ENCODE assay signal across 17 cellular contexts in genomic region chr10:79061441-79062315, GRCh38. TPM values are rescaled to one million over a fixed set of nuclear protein-coding genes. Genes with fewer than 3 reads are reported as not detected.
DNase-seq lines count a peak whose midpoint lies in the region; ATAC-seq and TF ChIP-seq lines count a peak whose summit lies in the region.
"Had no signal": no experiment of that assay in that cellular context is flagged by ENCODE, and none has a peak within 500 bp of the region (broad histone marks: within the 10 kb centered on the region; RNA-seq: fewer than 3 reads in every experiment).

No MANE protein-coding gene starts in this region.

- H3K4me1 Mint-ChIP-seq in T-helper 17 cell (peaks cover 40% of the 10 kb centered on the region), neural crest cell (peaks cover 42% of the 10 kb centered on the region)

- H3K27me3 ChIP-seq in suprapubic skin (no peaks in the 10 kb centered on the region), vagina (no peaks in the 10 kb centered on the region)
- H3K27me3 ChIP-seq: ascending aorta had no signal

- intact Hi-C loops in head of caudate nucleus (cut with DNase I), result loop anchor here (5.0 to 10.0 kb wide), 3 partner anchors 139 to 287 kb away; no protein-coding TSS in a partner anchor
- intact Hi-C loops in vagina (cut with DNase I), result no loop called here

- H3K36me3 Mint-ChIP-seq in T-helper 17 cell (ENCODE audit: low read depth) (peaks cover 5% of the 10 kb centered on the region), neural crest cell (ENCODE audit: low read depth) (no peaks in the 10 kb centered on the region)
- H3K36me3 Mint-ChIP-seq: natural killer cell had no signal

- WGBS in suprapubic skin, result 91% methylated on average over 14 of the region's 14 CpGs

- H3K4me1 ChIP-seq in suprapubic skin, result peaks cover 12% of the 10 kb centered on the region
- H3K4me1 ChIP-seq in vagina, result peaks cover 6% of the 10 kb centered on the region

- H3K36me3 ChIP-seq in suprapubic skin, result no peaks in the 10 kb centered on the region
- H3K36me3 ChIP-seq in vagina, result no peaks in the 10 kb centered on the region
- H3K36me3 ChIP-seq: ascending aorta; BLaER1 treated with 17β-estradiol and CSF1 and Interleukin-3, amounts not matched to agents 10 nM and 100 nM had no signal

- H3K27ac ChIP-seq in suprapubic skin (no peak overlapping the region), vagina (no peak overlapping the region)
- H3K27ac ChIP-seq: ascending aorta; BLaER1 treated with 17β-estradiol and CSF1 and Interleukin-3, amounts not matched to agents 10 nM and 100 nM had no signal

- peaks cover 10% of the 10 kb centered on the region for H3K27me3 Mint-ChIP-seq in T-helper 17 cell
- no peaks in the 10 kb centered on the region for H3K27me3 Mint-ChIP-seq in neural crest cell (ENCODE audit: low read depth)

- TF ChIP-seq CTCF in neural crest cell (conservative IDR thresholded peaks at IDR 0.05), result no peak
- no peak for TF ChIP-seq CTCF in suprapubic skin (IDR thresholded peaks at IDR 0.05)
- TF ChIP-seq CTCF in vagina (IDR thresholded peaks at IDR 0.05), result no peak

- H3K9me3 Mint-ChIP-seq in neural crest cell, result no peaks in the 10 kb centered on the region
- H3K9me3 Mint-ChIP-seq: natural killer cell had no signal

- DNase-seq in T-helper 17 cell (no peak), head of caudate nucleus (peak in 36 of 42 donors; percentile 31 to 77 (median 54)), neural crest cell (ENCODE audit: low read depth, low spot score) (no peak), suprapubic skin (ENCODE audit: low spot score in 2 of 2) (peak; percentile 52 to 72), vagina (ENCODE audit: extremely low spot score in 2 of 2) (no peak), HUDEP-2 (lab: John Stamatoyannopoulos, UW; ENCODE audit: unreplicated experiment in 76 of 76) (no peak)
- DNase-seq: activated CD4-positive, alpha-beta T cell treated with anti-CD3 and anti-CD28 coated beads for 1 hour; cortex of kidney; DMS153; natural killer cell; NCI-H2029; stimulated activated CD4-positive, alpha-beta T cell treated with anti-CD3 and anti-CD28 coated beads, Interleukin-1b, Interleukin-23, amount 100 ng/mL, for 48 hours; T1000 had no signal

- H3K4me3 ChIP-seq in suprapubic skin (no peak overlapping the region), vagina (no peak overlapping the region)
- H3K4me3 ChIP-seq: ascending aorta; BLaER1 treated with 17β-estradiol and CSF1 and Interleukin-3, amounts not matched to agents 10 nM and 100 nM; lung had no signal

- H3K9me3 ChIP-seq in T-helper 17 cell (ENCODE audit: control insufficient read depth, low read length, poor library complexity, severe bottlenecking) (no peaks in the 10 kb centered on the region), suprapubic skin (no peaks in the 10 kb centered on the region), vagina (no peaks in the 10 kb centered on the region)
- H3K9me3 ChIP-seq: ascending aorta; BLaER1 treated with 17β-estradiol and CSF1 and Interleukin-3, amounts not matched to agents 10 nM and 100 nM had no signal

- H3K4me3 Mint-ChIP-seq in T-helper 17 cell, result no peak overlapping the region
- peak overlapping the region; percentile 41 for H3K4me3 Mint-ChIP-seq in neural crest cell
- H3K4me3 Mint-ChIP-seq: natural killer cell had no signal

- ATAC-seq in T-helper 17 cell (no peak), HG03025 (IDR thresholded peaks at IDR 0.05; ENCODE audit: low FRiP score, unreplicated experiment) (no peak)
- ATAC-seq: natural killer cell had no signal

- TF ChIP-seq EP300 in suprapubic skin (IDR thresholded peaks at IDR 0.05), result no peak

- H3K27ac Mint-ChIP-seq in T-helper 17 cell, result peak overlapping the region; percentile 85
- H3K27ac Mint-ChIP-seq in neural crest cell (ENCODE audit: unreplicated experiment), result peak overlapping the region; percentile 43
- H3K27ac Mint-ChIP-seq: natural killer cell had no signal

- no peak for TF ChIP-seq POLR2A in suprapubic skin (IDR thresholded peaks at IDR 0.05)
- no peak for TF ChIP-seq POLR2A in vagina (IDR thresholded peaks at IDR 0.05)

RNA-seq across cellular contexts. Expression of gene ZMIZ1, which starts 7.1 kb away (rescaled TPM):
- total RNA-seq in T-helper 17 cell, result 10 to 100 TPM; 30.0 to 34.0 TPM
- 87.1 and 92.0 TPM in 2 replicates for total RNA-seq in neural crest cell
- total RNA-seq in suprapubic skin, result 100 to 1,000 TPM in 1 of 4 donors, 10 to 100 TPM in 3; 71.9 to 104 (median 79.5) TPM
- total RNA-seq in vagina, result 61.4 TPM

Comparison
In these comparisons a context has a peak if more than half of its experiments do, and no peak if none do; other contexts are left out.
1. DNase-seq: peak in head of caudate nucleus (36 of 42) and suprapubic skin (2 of 2); none in T-helper 17 cell (0 of 3), neural crest cell (single experiment), vagina (0 of 2) and HUDEP-2 (0 of 76).